ENCODE assay signal across 1 cellular context in the genomic region with DNA sequence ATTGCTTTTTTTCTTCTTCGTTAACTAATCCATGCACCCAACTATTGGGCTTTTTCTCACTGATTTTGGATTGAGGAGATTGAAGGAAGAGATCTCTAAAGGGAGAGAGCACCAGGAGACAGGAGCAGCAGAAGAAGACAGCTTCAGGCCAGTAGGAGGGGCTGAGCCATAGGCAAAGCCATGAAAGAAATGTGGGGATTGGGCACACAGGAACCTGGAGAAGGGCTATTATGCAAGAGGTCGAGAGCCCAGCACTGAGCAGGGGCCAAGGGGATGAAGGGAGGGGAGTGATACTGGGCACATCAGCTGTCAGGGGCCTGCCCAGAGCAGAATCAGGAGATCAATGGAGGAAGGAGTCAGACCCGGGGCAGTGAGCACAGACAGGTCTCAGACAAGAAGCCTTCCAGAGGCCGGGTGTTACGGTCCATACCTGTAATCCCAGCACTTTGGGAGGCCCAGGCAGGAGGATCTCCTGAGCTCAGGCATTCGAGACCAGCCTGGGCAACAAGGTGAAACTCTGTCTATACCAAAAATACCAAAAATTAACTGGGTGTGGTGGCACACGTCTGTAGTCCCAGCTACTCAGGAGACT.
TF ChIP-seq lines count a peak whose summit lies in the region.

No MANE protein-coding gene starts in this region.

TF ChIP-seq in HepG2, 621 proteins besides CTCF, POLR2A, EP300 and RAD21 (continued from another document):
- TF ChIP-seq, protein P1, sequence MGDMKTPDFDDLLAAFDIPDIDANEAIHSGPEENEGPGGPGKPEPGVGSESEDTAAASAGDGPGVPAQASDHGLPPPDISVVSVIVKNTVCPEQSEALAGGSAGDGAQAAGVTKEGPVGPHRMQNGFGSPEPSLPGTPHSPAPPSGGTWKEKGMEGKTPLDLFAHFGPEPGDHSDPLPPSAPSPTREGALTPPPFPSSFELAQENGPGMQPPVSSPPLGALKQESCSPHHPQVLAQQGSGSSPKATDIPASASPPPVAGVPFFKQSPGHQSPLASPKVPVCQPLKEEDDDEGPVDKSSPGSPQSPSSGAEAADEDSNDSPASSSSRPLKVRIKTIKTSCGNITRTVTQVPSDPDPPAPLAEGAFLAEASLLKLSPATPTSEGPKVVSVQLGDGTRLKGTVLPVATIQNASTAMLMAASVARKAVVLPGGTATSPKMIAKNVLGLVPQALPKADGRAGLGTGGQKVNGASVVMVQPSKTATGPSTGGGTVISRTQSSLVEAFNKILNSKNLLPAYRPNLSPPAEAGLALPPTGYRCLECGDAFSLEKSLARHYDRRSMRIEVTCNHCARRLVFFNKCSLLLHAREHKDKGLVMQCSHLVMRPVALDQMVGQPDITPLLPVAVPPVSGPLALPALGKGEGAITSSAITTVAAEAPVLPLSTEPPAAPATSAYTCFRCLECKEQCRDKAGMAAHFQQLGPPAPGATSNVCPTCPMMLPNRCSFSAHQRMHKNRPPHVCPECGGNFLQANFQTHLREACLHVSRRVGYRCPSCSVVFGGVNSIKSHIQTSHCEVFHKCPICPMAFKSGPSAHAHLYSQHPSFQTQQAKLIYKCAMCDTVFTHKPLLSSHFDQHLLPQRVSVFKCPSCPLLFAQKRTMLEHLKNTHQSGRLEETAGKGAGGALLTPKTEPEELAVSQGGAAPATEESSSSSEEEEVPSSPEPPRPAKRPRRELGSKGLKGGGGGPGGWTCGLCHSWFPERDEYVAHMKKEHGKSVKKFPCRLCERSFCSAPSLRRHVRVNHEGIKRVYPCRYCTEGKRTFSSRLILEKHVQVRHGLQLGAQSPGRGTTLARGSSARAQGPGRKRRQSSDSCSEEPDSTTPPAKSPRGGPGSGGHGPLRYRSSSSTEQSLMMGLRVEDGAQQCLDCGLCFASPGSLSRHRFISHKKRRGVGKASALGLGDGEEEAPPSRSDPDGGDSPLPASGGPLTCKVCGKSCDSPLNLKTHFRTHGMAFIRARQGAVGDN (CRISPR knock-in tag; IDR thresholded peaks at IDR 0.05) = peak; percentile 21; the same call in 1 of the 2 replicates
- TF ChIP-seq GATAD2A (CRISPR knock-in tag; IDR thresholded peaks at IDR 0.05) (0 out of 2 replicates have a peak, but pooled peaks have one; percentile 18), ZNF138 (CRISPR knock-in tag; IDR thresholded peaks at IDR 0.05; ENCODE audit: low read depth) (no peak), STAG1 (CRISPR knock-in tag; IDR thresholded peaks at IDR 0.05) (peak; percentile 61), TBP (CRISPR knock-in tag; IDR thresholded peaks at IDR 0.05) (no peak), ZNF329 (CRISPR knock-in tag; IDR thresholded peaks at IDR 0.05; ENCODE audit: low read depth) (no peak), PRDM4 (CRISPR knock-in tag; IDR thresholded peaks at IDR 0.05; ENCODE audit: borderline replicate concordance) (no peak), BRCA1 (CRISPR knock-in tag; IDR thresholded peaks at IDR 0.05) (no peak), ARID5B (CRISPR knock-in tag; IDR thresholded peaks at IDR 0.05) (0 out of 2 replicates have a peak, but pooled peaks have one; percentile 20), RXRB (CRISPR knock-in tag; IDR thresholded peaks at IDR 0.05; ENCODE audit: borderline replicate concordance) (0 out of 2 replicates have a peak, but pooled peaks have one; percentile 15), ZNF510 (CRISPR knock-in tag; IDR thresholded peaks at IDR 0.05; ENCODE audit: low read depth) (no peak), SMC3 (IDR thresholded peaks at IDR 0.05; ENCODE audit: low read length) (peak; percentile 18; the same call in 1 of the 2 replicates)
- TF ChIP-seq, protein P2, sequence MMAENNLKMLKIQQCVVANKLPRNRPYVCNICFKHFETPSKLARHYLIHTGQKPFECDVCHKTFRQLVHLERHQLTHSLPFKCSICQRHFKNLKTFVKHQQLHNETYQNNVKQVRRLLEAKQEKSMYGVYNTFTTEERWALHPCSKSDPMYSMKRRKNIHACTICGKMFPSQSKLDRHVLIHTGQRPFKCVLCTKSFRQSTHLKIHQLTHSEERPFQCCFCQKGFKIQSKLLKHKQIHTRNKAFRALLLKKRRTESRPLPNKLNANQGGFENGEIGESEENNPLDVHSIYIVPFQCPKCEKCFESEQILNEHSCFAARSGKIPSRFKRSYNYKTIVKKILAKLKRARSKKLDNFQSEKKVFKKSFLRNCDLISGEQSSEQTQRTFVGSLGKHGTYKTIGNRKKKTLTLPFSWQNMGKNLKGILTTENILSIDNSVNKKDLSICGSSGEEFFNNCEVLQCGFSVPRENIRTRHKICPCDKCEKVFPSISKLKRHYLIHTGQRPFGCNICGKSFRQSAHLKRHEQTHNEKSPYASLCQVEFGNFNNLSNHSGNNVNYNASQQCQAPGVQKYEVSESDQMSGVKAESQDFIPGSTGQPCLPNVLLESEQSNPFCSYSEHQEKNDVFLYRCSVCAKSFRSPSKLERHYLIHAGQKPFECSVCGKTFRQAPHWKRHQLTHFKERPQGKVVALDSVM (CRISPR knock-in tag; IDR thresholded peaks at IDR 0.05) = peak; percentile 53
